ENCODE assay signal across 15 cellular contexts in genomic region chr3:171213178-171213577, GRCh38.
DNase-seq lines count a peak whose midpoint lies in the region; ATAC-seq and TF ChIP-seq lines count a peak whose summit lies in the region.
"Had no signal": no experiment of that assay in that cellular context is flagged by ENCODE, and none has a peak within 500 bp of the region (broad histone marks: within the 10 kb centered on the region; RNA-seq: fewer than 3 reads in every experiment).

No MANE protein-coding gene starts in this region.

- no peaks in the 10 kb centered on the region; the same call in 1 of the 2 replicates for H3K4me1 ChIP-seq in SJCRH30
- H3K4me1 ChIP-seq: HAP-1 had no signal

- H3K9me3 Mint-ChIP-seq in activated CD4-positive, alpha-beta T cell treated with anti-CD3 and anti-CD28 coated beads, Interleukin-2, amount 10 ng/mL, durations not matched to agents 24 days and 14 days, result peaks cover 7% of the 10 kb centered on the region
- no peaks in the 10 kb centered on the region for H3K9me3 Mint-ChIP-seq in activated CD4-positive, alpha-beta T cell treated with anti-CD3 and anti-CD28 coated beads for 36 hours (ENCODE audit: low read depth)
- H3K9me3 Mint-ChIP-seq in neural crest cell, result no peaks in the 10 kb centered on the region
- H3K9me3 Mint-ChIP-seq: CD4-positive, alpha-beta memory T cell had no signal

- peak; percentile 26 for DNase-seq in activated CD4-positive, alpha-beta T cell treated with anti-CD3 and anti-CD28 coated beads, Interleukin-2, amount 10 ng/mL, durations not matched to agents 24 days and 14 days
- no peak for DNase-seq in activated CD4-positive, alpha-beta T cell treated with anti-CD3 and anti-CD28 coated beads for 36 hours
- DNase-seq in SJCRH30 (peak; percentile 13 to 46), neural crest cell (ENCODE audit: low read depth, low spot score) (no peak), dorsolateral prefrontal cortex (no peak), Kasumi-1 (lab: John Stamatoyannopoulos, UW) (no peak), RPMI8226 (no peak)
- DNase-seq: ACHN; C1 segment of cervical spinal cord; CD4-positive, alpha-beta memory T cell; DND-41; GDM1 had no signal

- intact Hi-C loops in activated CD4-positive, alpha-beta T cell treated with anti-CD3 and anti-CD28 coated beads, Interleukin-2, amount 10 ng/mL, durations not matched to agents 24 days and 14 days (cut with micrococcal nuclease), result no loop called here
- intact Hi-C loops in activated CD4-positive, alpha-beta T cell treated with anti-CD3 and anti-CD28 coated beads for 36 hours (cut with DNase I, micrococcal nuclease), result no loop called here
- intact Hi-C loops in dorsolateral prefrontal cortex (cut with DNase I), result no loop called here

- ATAC-seq in activated CD4-positive, alpha-beta T cell treated with anti-CD3 and anti-CD28 coated beads for 36 hours, result no peak
- ATAC-seq: HepG2 had no signal

- H3K27me3 Mint-ChIP-seq in activated CD4-positive, alpha-beta T cell treated with anti-CD3 and anti-CD28 coated beads, Interleukin-2, amount 10 ng/mL, durations not matched to agents 24 days and 14 days, result no peaks in the 10 kb centered on the region
- H3K27me3 Mint-ChIP-seq in activated CD4-positive, alpha-beta T cell treated with anti-CD3 and anti-CD28 coated beads for 36 hours, result no peaks in the 10 kb centered on the region
- H3K27me3 Mint-ChIP-seq in neural crest cell (ENCODE audit: low read depth), result no peaks in the 10 kb centered on the region
- H3K27me3 Mint-ChIP-seq: B cell; CD4-positive, alpha-beta memory T cell had no signal

- H3K27ac ChIP-seq in SJCRH30 (no peak overlapping the region), dorsolateral prefrontal cortex (no peak overlapping the region)

- CTCF ChIA-PET in activated CD4-positive, alpha-beta T cell treated with anti-CD3 and anti-CD28 coated beads for 36 hours (lab: Charles Lee), result interaction anchor here (0.6 kb wide), 1 partner anchor 11 kb away, joined by 3 read pairs; no protein-coding TSS in a partner anchor

- TF ChIP-seq CTCF in neural crest cell (conservative IDR thresholded peaks at IDR 0.05), result no peak
- TF ChIP-seq CTCF in dorsolateral prefrontal cortex (IDR thresholded peaks at IDR 0.05 in 54 of 56, conservative IDR thresholded peaks at IDR 0.05 in 2 of 56; ENCODE audit: low read depth in 1 of 56, partially characterized antibody in 56 of 56), result no peak

- no peaks in the 10 kb centered on the region for H3K9me3 ChIP-seq in SJCRH30 (replicated peaks)
- H3K9me3 ChIP-seq: HAP-1 had no signal

- no peak overlapping the region for H3K4me3 ChIP-seq in SJCRH30
- H3K4me3 ChIP-seq in dorsolateral prefrontal cortex, result no peak overlapping the region
- H3K4me3 ChIP-seq: HAP-1 had no signal

- no peaks in the 10 kb centered on the region for H3K27me3 ChIP-seq in SJCRH30
- no peaks in the 10 kb centered on the region for H3K27me3 ChIP-seq in dorsolateral prefrontal cortex

- no peak overlapping the region for H3K27ac Mint-ChIP-seq in activated CD4-positive, alpha-beta T cell treated with anti-CD3 and anti-CD28 coated beads, Interleukin-2, amount 10 ng/mL, durations not matched to agents 24 days and 14 days
- no peak overlapping the region for H3K27ac Mint-ChIP-seq in activated CD4-positive, alpha-beta T cell treated with anti-CD3 and anti-CD28 coated beads for 36 hours
- H3K27ac Mint-ChIP-seq in neural crest cell (ENCODE audit: unreplicated experiment), result peak overlapping the region; percentile 8
- H3K27ac Mint-ChIP-seq: B cell had no signal

- peaks cover 11% of the 10 kb centered on the region for H3K4me1 Mint-ChIP-seq in activated CD4-positive, alpha-beta T cell treated with anti-CD3 and anti-CD28 coated beads, Interleukin-2, amount 10 ng/mL, durations not matched to agents 24 days and 14 days
- H3K4me1 Mint-ChIP-seq in activated CD4-positive, alpha-beta T cell treated with anti-CD3 and anti-CD28 coated beads for 36 hours, result peaks cover 19% of the 10 kb centered on the region
- H3K4me1 Mint-ChIP-seq in neural crest cell, result peaks cover 4% of the 10 kb centered on the region
- H3K4me1 Mint-ChIP-seq: B cell had no signal

- H3K36me3 Mint-ChIP-seq in activated CD4-positive, alpha-beta T cell treated with anti-CD3 and anti-CD28 coated beads, Interleukin-2, amount 10 ng/mL, durations not matched to agents 24 days and 14 days (ENCODE audit: low read depth), result peaks cover 25% of the 10 kb centered on the region
- peaks cover 18% of the 10 kb centered on the region for H3K36me3 Mint-ChIP-seq in activated CD4-positive, alpha-beta T cell treated with anti-CD3 and anti-CD28 coated beads for 36 hours (ENCODE audit: low read depth)
- peaks cover 3% of the 10 kb centered on the region for H3K36me3 Mint-ChIP-seq in neural crest cell (ENCODE audit: low read depth)

- H3K4me3 Mint-ChIP-seq in activated CD4-positive, alpha-beta T cell treated with anti-CD3 and anti-CD28 coated beads, Interleukin-2, amount 10 ng/mL, durations not matched to agents 24 days and 14 days, result no peak overlapping the region
- H3K4me3 Mint-ChIP-seq in activated CD4-positive, alpha-beta T cell treated with anti-CD3 and anti-CD28 coated beads for 36 hours, result no peak overlapping the region
- H3K4me3 Mint-ChIP-seq in neural crest cell, result no peak overlapping the region
- H3K4me3 Mint-ChIP-seq: B cell; CD4-positive, alpha-beta memory T cell had no signal

- POLR2A ChIA-PET in activated CD4-positive, alpha-beta T cell treated with anti-CD3 and anti-CD28 coated beads for 36 hours (lab: Charles Lee), result no interaction called here

- H3K36me3 ChIP-seq in SJCRH30, result no peaks in the 10 kb centered on the region
- H3K36me3 ChIP-seq: HAP-1 had no signal

Comparison
In these comparisons a context has a peak if more than half of its experiments do, and no peak if none do; other contexts are left out.
1. DNase-seq: peak in activated CD4-positive, alpha-beta T cell treated with anti-CD3 and anti-CD28 coated beads, Interleukin-2, amount 10 ng/mL, durations not matched to agents 24 days and 14 days (single experiment) and SJCRH30 (2 of 2); none in activated CD4-positive, alpha-beta T cell treated with anti-CD3 and anti-CD28 coated beads for 36 hours (single experiment), neural crest cell (single experiment), dorsolateral prefrontal cortex (0 of 10), Kasumi-1 (0 of 2) and RPMI8226 (single experiment).